13 cellular contexts compared by ENCODE assay signal in genomic region chr1:29546496-29546895, GRCh38.
DNase-seq lines count a peak whose midpoint lies in the region; ATAC-seq and TF ChIP-seq lines count a peak whose summit lies in the region.
"Had no signal": no experiment of that assay in that cellular context is flagged by ENCODE, and none has a peak within 500 bp of the region (broad histone marks: within the 10 kb centered on the region; RNA-seq: fewer than 3 reads in every experiment).

No MANE protein-coding gene starts in this region.

- no peak overlapping the region for H3K4me3 ChIP-seq in BLaER1
- no peak overlapping the region for H3K4me3 ChIP-seq in coronary artery
- no peak overlapping the region for H3K4me3 ChIP-seq in testis
- H3K4me3 ChIP-seq in breast epithelium: no peak overlapping the region
- H3K4me3 ChIP-seq: HAP-1 had no signal

- no peak overlapping the region for H3K27ac ChIP-seq in BLaER1
- H3K27ac ChIP-seq in coronary artery: no peak overlapping the region
- no peak overlapping the region for H3K27ac ChIP-seq in testis
- no peak overlapping the region for H3K27ac ChIP-seq in breast epithelium

- H3K27me3 ChIP-seq in BLaER1 (no peaks in the 10 kb centered on the region), testis (no peaks in the 10 kb centered on the region), breast epithelium (peaks cover 0 to 3% of the 10 kb centered on the region in 2 donors)

- H3K36me3 ChIP-seq in BLaER1 (no peaks in the 10 kb centered on the region), testis (ENCODE audit: low read depth, missing control alignments) (no peaks in the 10 kb centered on the region), breast epithelium (no peaks in the 10 kb centered on the region)
- H3K36me3 ChIP-seq: HAP-1 had no signal

- H3K9ac ChIP-seq in BLaER1: no peak overlapping the region

- H3K9me3 ChIP-seq in BLaER1 (no peaks in the 10 kb centered on the region), testis (no peaks in the 10 kb centered on the region), breast epithelium (no peaks in the 10 kb centered on the region)
- H3K9me3 ChIP-seq: HAP-1 had no signal

- TF ChIP-seq CTCF in coronary artery (IDR thresholded peaks at IDR 0.05) (no peak), testis (IDR thresholded peaks at IDR 0.05) (no peak), breast epithelium (IDR thresholded peaks at IDR 0.05) (no peak)

- H4K20me1 ChIP-seq in BLaER1: no peaks in the 10 kb centered on the region

- H3K4me1 ChIP-seq in BLaER1: peaks cover 55% of the 10 kb centered on the region
- H3K4me1 ChIP-seq in testis: no peaks in the 10 kb centered on the region
- H3K4me1 ChIP-seq in breast epithelium: no peaks in the 10 kb centered on the region
- H3K4me1 ChIP-seq: HAP-1 had no signal

- DNase-seq in coronary artery (ENCODE audit: low spot score) (peak; percentile 49), mesenteric fat pad (ENCODE audit: low spot score) (peak; percentile 41), testis (peak; percentile 9), breast epithelium (ENCODE audit: low spot score in 2 of 2) (no peak), HUDEP-2 (lab: John Stamatoyannopoulos, UW; ENCODE audit: unreplicated experiment in 76 of 76) (no peak)
- DNase-seq: ACHN; CD8-positive, alpha-beta T cell; COR-L47; DMS53; GF-D8 had no signal

- no peak for ATAC-seq in GM21717 (IDR thresholded peaks at IDR 0.05; ENCODE audit: unreplicated experiment)
- ATAC-seq: CD8-positive, alpha-beta T cell had no signal

- 67 to 81% methylated on average over 3 of the region's 3 CpGs for WGBS in testis, 2 donors

- no peak for TF ChIP-seq POLR2A in testis (IDR thresholded peaks at IDR 0.05)
- no peak for TF ChIP-seq POLR2A in breast epithelium (IDR thresholded peaks at IDR 0.05)

- H3K4me2 ChIP-seq in BLaER1: peak overlapping the region; percentile 63

- intact Hi-C loops in testis (cut with DNase I; ENCODE audit: low total_unique reads): no loop called here
- intact Hi-C loops in breast epithelium (cut with DNase I; ENCODE audit: low total_unique reads): no loop called here

Comparison
In these comparisons a context has a peak if more than half of its experiments do, and no peak if none do; other contexts are left out.
1. DNase-seq: peak in coronary artery (single experiment), mesenteric fat pad (single experiment) and testis (single experiment); none in breast epithelium (0 of 2) and HUDEP-2 (0 of 76).